In genomic region chr22:27307545-27308279, GRCh38 we compare ENCODE assay signal across 18 cellular contexts.
DNase-seq lines count a peak whose midpoint lies in the region; ATAC-seq and TF ChIP-seq lines count a peak whose summit lies in the region.
"Had no signal": no experiment of that assay in that cellular context is flagged by ENCODE, and none has a peak within 500 bp of the region (broad histone marks: within the 10 kb centered on the region; RNA-seq: fewer than 3 reads in every experiment).

No MANE protein-coding gene starts in this region.

- no peak overlapping the region for H3K4me3 Mint-ChIP-seq in mesothelial cell of epicardium
- H3K4me3 Mint-ChIP-seq: H9 had no signal

- H3K27me3 Mint-ChIP-seq in mesothelial cell of epicardium (ENCODE audit: low read depth), result peaks cover 1% of the 10 kb centered on the region

- peaks cover 2% of the 10 kb centered on the region for H3K36me3 Mint-ChIP-seq in mesothelial cell of epicardium

- H3K4me1 ChIP-seq in right cardiac atrium (ENCODE audit: control insufficient read depth, insufficient read depth, low read length) (no peaks in the 10 kb centered on the region), OCI-LY3 (ENCODE audit: low read length) (no peaks in the 10 kb centered on the region)

- H3K27me3 ChIP-seq in right cardiac atrium (ENCODE audit: control insufficient read depth, insufficient read depth) (no peaks in the 10 kb centered on the region), OCI-LY3 (ENCODE audit: low read depth, low read length) (no peaks in the 10 kb centered on the region)

- H3K36me3 ChIP-seq in OCI-LY3 (replicated peaks; ENCODE audit: low read depth, low read length), result no peaks in the 10 kb centered on the region

- H3K4me2 ChIP-seq in OCI-LY3 (ENCODE audit: low read length), result no peak overlapping the region

- H4K20me1 ChIP-seq in OCI-LY3 (ENCODE audit: insufficient read depth, low read length), result no peaks in the 10 kb centered on the region

- H3K27ac ChIP-seq in right cardiac atrium (ENCODE audit: low read length), result no peak overlapping the region
- H3K27ac ChIP-seq in OCI-LY3 (ENCODE audit: low read length), result no peak overlapping the region

- H3K79me2 ChIP-seq in OCI-LY3 (ENCODE audit: low read length), result no peaks in the 10 kb centered on the region

- in situ Hi-C loops in G401 (cut with HindIII; ENCODE audit: low sequenced_read_pairs), result no loop called here

- no peak overlapping the region for H3K9ac ChIP-seq in OCI-LY3 (ENCODE audit: low read length)

- intact Hi-C loops in left ventricle myocardium superior (cut with micrococcal nuclease), result no loop called here
- intact Hi-C loops in right cardiac atrium (cut with DNase I), result no loop called here

- TF ChIP-seq CTCF in OCI-LY3 (IDR thresholded peaks at IDR 0.05; ENCODE audit: low read depth, low read length), result no peak
- no peak for TF ChIP-seq CTCF in mesothelial cell of epicardium (IDR thresholded peaks at IDR 0.05; ENCODE audit: unreplicated experiment)

- peak overlapping the region; percentile 24; the same call in 1 of the 2 replicates for H2AFZ ChIP-seq in OCI-LY3 (ENCODE audit: low read depth, low read length)

- peak overlapping the region; percentile 2 for H3K27ac Mint-ChIP-seq in mesothelial cell of epicardium
- H3K27ac Mint-ChIP-seq: H9 had no signal

- peaks cover 12% of the 10 kb centered on the region for H3K4me1 Mint-ChIP-seq in mesothelial cell of epicardium

- peaks cover 4% of the 10 kb centered on the region for H3K9me3 Mint-ChIP-seq in mesothelial cell of epicardium

- no peak for DNase-seq in left ventricle myocardium superior
- no peak for DNase-seq in right cardiac atrium
- no peak for DNase-seq in mesothelial cell of epicardium (ENCODE audit: low spot score in 2 of 2, unreplicated experiment in 2 of 2)
- DNase-seq in G401 (ENCODE audit: low spot score), result no peak
- DNase-seq: COR-L47; DMS 273 treated with DMSO at 0.1 percent for 48 hours; GDM1; H9; NCI-H1105; NCI-H2081; NCI-H2171 treated with DMSO at 0.1 percent for 48 hours; NCI-H748 treated with DMSO at 0.1 percent for 48 hours; NK-92 treated with Interleukin-12 subunit alpha and Interleukin-12 subunit beta, amount 100 ng/mL, for 24 hours; SIG-M5 had no signal

- no peaks in the 10 kb centered on the region for H3K9me3 ChIP-seq in right cardiac atrium (ENCODE audit: control insufficient read depth, low read length)
- H3K9me3 ChIP-seq in OCI-LY3 (ENCODE audit: insufficient read depth, low read length), result no peaks in the 10 kb centered on the region; the same call in 1 of the 2 replicates

- H3K4me3 ChIP-seq in right cardiac atrium (ENCODE audit: low read length) (no peak overlapping the region), OCI-LY3 (ENCODE audit: low read length) (no peak overlapping the region)

- 54% methylated on average over 4 of the region's 4 CpGs for WGBS in right cardiac atrium

- ATAC-seq in left ventricle myocardium superior, result peak; percentile 74
- ATAC-seq in right cardiac atrium, result no peak
- ATAC-seq in HG02623 (IDR thresholded peaks at IDR 0.05; ENCODE audit: unreplicated experiment), result no peak
- no peak for ATAC-seq in HG02852 (IDR thresholded peaks at IDR 0.05; ENCODE audit: unreplicated experiment)
- ATAC-seq: SK-N-SH treated with all-trans-retinoic acid at 6 μM for 48 hours had no signal
